Comparison of ENCODE assay signal across 1 cellular context in the genomic region with DNA sequence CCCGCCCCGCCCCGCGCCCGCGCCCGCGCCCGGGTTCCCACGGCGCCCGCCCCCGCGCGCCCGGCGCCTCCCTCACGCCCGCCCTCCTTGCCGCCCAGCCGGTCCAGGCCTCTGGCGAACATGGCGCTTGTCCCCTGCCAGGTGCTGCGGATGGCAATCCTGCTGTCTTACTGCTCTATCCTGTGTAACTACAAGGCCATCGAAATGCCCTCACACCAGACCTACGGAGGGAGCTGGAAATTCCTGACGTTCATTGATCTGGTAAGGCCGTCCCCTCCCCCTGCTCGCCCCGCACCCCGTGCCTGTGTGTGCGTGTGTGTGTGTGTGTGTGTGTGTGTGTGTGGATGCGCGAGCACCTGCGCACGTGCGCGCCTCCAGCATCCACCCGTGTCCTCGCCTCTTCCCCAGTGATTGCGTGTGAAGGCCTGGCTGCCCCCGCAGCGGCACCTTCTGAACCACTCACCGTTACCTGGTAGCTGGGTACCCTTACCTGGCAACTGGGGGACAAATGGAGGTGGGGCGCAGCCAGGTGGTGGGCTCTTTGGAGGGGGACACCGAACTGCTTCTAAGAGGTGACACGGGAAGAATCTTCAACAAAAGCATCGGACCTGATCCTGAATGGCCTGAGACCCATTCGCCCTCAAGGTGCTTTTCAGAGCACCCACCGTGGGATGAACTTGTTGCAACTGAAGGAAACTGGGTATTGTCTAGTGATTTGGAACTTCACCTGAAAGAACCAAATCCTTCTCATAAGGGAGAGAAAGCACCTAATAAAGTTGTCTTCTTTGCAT.
A peak's percentile ranks its signal among the peaks of the same experiment; 100 is the strongest.
TF ChIP-seq lines count a peak whose summit lies in the region.

Gene AIG1 (plus strand): TSS at position 84 of the 791 bp plus-strand sequence. CDS start 37 bp downstream, at position 121.

TF ChIP-seq in HepG2, 621 proteins besides CTCF, POLR2A, EP300 and RAD21 (continued from another document and continues in another):
- TF ChIP-seq ARID4A (CRISPR knock-in tag; IDR thresholded peaks at IDR 0.05; ENCODE audit: borderline replicate concordance), result peak; percentile 70; the same call in 1 of the 2 replicates
- 0 out of 2 replicates have a peak, but pooled peaks have one; percentile 41 for TF ChIP-seq ZNF510 (CRISPR knock-in tag; IDR thresholded peaks at IDR 0.05; ENCODE audit: low read depth)
- no peak for TF ChIP-seq NPAS2 (CRISPR knock-in tag; IDR thresholded peaks at IDR 0.05; ENCODE audit: borderline replicate concordance)
- TF ChIP-seq CEBPB (IDR thresholded peaks at IDR 0.05; ENCODE audit: borderline replicate concordance, low read depth, low read length), result no peak
- TF ChIP-seq ZBTB8A (CRISPR knock-in tag; IDR thresholded peaks at IDR 0.05; ENCODE audit: borderline replicate concordance, low read depth), result peak; percentile 72
- TF ChIP-seq TARDBP (CRISPR knock-in tag; IDR thresholded peaks at IDR 0.05), result peak; percentile 5; the same call in 1 of the 2 replicates
- TF ChIP-seq MTA3 (CRISPR knock-in tag; IDR thresholded peaks at IDR 0.05), result no peak
- TF ChIP-seq AKAP8 (CRISPR knock-in tag; IDR thresholded peaks at IDR 0.05), result no peak
- no peak for TF ChIP-seq ZNF629 (CRISPR knock-in tag; conservative IDR thresholded peaks at IDR 0.05)
- TF ChIP-seq, protein P1, sequence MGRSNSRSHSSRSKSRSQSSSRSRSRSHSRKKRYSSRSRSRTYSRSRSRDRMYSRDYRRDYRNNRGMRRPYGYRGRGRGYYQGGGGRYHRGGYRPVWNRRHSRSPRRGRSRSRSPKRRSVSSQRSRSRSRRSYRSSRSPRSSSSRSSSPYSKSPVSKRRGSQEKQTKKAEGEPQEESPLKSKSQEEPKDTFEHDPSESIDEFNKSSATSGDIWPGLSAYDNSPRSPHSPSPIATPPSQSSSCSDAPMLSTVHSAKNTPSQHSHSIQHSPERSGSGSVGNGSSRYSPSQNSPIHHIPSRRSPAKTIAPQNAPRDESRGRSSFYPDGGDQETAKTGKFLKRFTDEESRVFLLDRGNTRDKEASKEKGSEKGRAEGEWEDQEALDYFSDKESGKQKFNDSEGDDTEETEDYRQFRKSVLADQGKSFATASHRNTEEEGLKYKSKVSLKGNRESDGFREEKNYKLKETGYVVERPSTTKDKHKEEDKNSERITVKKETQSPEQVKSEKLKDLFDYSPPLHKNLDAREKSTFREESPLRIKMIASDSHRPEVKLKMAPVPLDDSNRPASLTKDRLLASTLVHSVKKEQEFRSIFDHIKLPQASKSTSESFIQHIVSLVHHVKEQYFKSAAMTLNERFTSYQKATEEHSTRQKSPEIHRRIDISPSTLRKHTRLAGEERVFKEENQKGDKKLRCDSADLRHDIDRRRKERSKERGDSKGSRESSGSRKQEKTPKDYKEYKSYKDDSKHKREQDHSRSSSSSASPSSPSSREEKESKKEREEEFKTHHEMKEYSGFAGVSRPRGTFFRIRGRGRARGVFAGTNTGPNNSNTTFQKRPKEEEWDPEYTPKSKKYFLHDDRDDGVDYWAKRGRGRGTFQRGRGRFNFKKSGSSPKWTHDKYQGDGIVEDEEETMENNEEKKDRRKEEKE (IDR thresholded peaks at IDR 0.05), result no peak
- no peak for TF ChIP-seq PHF5A (CRISPR knock-in tag; IDR thresholded peaks at IDR 0.05; ENCODE audit: low read depth, unreplicated experiment)
- no peak for TF ChIP-seq ATF2 (CRISPR knock-in tag; IDR thresholded peaks at IDR 0.05)
- TF ChIP-seq HCFC1 (IDR thresholded peaks at IDR 0.05; ENCODE audit: low read depth, low read length), result no peak
- no peak for TF ChIP-seq ZNF180 (CRISPR knock-in tag; IDR thresholded peaks at IDR 0.05; ENCODE audit: borderline replicate concordance, low read depth)
- no peak for TF ChIP-seq ZNF552 (CRISPR knock-in tag; IDR thresholded peaks at IDR 0.05; ENCODE audit: borderline replicate concordance)
- TF ChIP-seq ZNF44 (CRISPR knock-in tag; IDR thresholded peaks at IDR 0.05), result peak; percentile 85; the same call in 1 of the 2 replicates
- peak; percentile 77; the same call in 1 of the 2 replicates for TF ChIP-seq HNRNPL (IDR thresholded peaks at IDR 0.05; ENCODE audit: low read depth, low read length)
- no peak for TF ChIP-seq ZNF296 (CRISPR knock-in tag; conservative IDR thresholded peaks at IDR 0.05)
- TF ChIP-seq, protein P2, sequence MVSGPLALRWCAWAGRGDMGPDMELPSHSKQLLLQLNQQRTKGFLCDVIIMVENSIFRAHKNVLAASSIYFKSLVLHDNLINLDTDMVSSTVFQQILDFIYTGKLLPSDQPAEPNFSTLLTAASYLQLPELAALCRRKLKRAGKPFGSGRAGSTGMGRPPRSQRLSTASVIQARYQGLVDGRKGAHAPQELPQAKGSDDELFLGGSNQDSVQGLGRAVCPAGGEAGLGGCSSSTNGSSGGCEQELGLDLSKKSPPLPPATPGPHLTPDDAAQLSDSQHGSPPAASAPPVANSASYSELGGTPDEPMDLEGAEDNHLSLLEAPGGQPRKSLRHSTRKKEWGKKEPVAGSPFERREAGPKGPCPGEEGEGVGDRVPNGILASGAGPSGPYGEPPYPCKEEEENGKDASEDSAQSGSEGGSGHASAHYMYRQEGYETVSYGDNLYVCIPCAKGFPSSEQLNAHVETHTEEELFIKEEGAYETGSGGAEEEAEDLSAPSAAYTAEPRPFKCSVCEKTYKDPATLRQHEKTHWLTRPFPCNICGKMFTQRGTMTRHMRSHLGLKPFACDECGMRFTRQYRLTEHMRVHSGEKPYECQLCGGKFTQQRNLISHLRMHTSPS (CRISPR knock-in tag; IDR thresholded peaks at IDR 0.05; ENCODE audit: low read depth), result no peak; the same call in 1 of the 2 replicates
- TF ChIP-seq FOXK1 (CRISPR knock-in tag; IDR thresholded peaks at IDR 0.05; ENCODE audit: borderline replicate concordance, low read depth), result peak; percentile 44; the same call in 1 of the 2 replicates
- peak; percentile 21; the same call in 1 of the 2 replicates for TF ChIP-seq ZNF234 (CRISPR knock-in tag; conservative IDR thresholded peaks at IDR 0.05)
- TF ChIP-seq TFE3 (CRISPR knock-in tag; IDR thresholded peaks at IDR 0.05), result no peak
- TF ChIP-seq ZNF737 (CRISPR knock-in tag; IDR thresholded peaks at IDR 0.05; ENCODE audit: borderline replicate concordance), result no peak; the same call in 1 of the 2 replicates
- TF ChIP-seq KLF16 (CRISPR knock-in tag; IDR thresholded peaks at IDR 0.05), result no peak; a peak in 1 of 4 replicates
- peak; percentile 81; the same call in 1 of the 2 replicates for TF ChIP-seq NR1H2 (CRISPR knock-in tag; IDR thresholded peaks at IDR 0.05; ENCODE audit: borderline replicate concordance, low read depth)
- TF ChIP-seq IRF2 (CRISPR knock-in tag; IDR thresholded peaks at IDR 0.05), result peak; percentile 7; the same call in 1 of the 2 replicates
- TF ChIP-seq ZNF543 (CRISPR knock-in tag; IDR thresholded peaks at IDR 0.05), result peak; percentile 65
- TF ChIP-seq MAFK (conservative IDR thresholded peaks at IDR 0.05 in 1 of 2, IDR thresholded peaks at IDR 0.05 in 1 of 2; ENCODE audit: low read length in 2 of 2), result no peak
- peak; percentile 71; the same call in 1 of the 2 replicates for TF ChIP-seq GZF1 (CRISPR knock-in tag; IDR thresholded peaks at IDR 0.05)
- TF ChIP-seq RFX3 (CRISPR knock-in tag; IDR thresholded peaks at IDR 0.05), result no peak
- no peak for TF ChIP-seq HNF4A (CRISPR knock-in tag; IDR thresholded peaks at IDR 0.05)
- no peak for TF ChIP-seq MLLT10 (CRISPR knock-in tag; IDR thresholded peaks at IDR 0.05)
- TF ChIP-seq SRSF1 (optimal IDR thresholded peaks at IDR 0.05; ENCODE audit: low read depth, low read length), result no peak
- no peak for TF ChIP-seq ZSCAN12 (CRISPR knock-in tag; IDR thresholded peaks at IDR 0.05)
- no peak; the same call in 1 of the 2 replicates for TF ChIP-seq POGK (CRISPR knock-in tag; conservative IDR thresholded peaks at IDR 0.05)
- TF ChIP-seq, protein P3, sequence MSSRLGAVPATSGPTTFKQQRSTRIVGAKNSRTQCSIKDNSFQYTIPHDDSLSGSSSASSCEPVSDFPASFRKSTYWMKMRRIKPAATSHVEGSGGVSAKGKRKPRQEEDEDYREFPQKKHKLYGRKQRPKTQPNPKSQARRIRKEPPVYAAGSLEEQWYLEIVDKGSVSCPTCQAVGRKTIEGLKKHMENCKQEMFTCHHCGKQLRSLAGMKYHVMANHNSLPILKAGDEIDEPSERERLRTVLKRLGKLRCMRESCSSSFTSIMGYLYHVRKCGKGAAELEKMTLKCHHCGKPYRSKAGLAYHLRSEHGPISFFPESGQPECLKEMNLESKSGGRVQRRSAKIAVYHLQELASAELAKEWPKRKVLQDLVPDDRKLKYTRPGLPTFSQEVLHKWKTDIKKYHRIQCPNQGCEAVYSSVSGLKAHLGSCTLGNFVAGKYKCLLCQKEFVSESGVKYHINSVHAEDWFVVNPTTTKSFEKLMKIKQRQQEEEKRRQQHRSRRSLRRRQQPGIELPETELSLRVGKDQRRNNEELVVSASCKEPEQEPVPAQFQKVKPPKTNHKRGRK (CRISPR knock-in tag; IDR thresholded peaks at IDR 0.05), result no peak
- TF ChIP-seq ZNF776 (CRISPR knock-in tag; IDR thresholded peaks at IDR 0.05), result peak; percentile 75; the same call in 1 of the 2 replicates
- TF ChIP-seq ZNF263 (CRISPR knock-in tag; IDR thresholded peaks at IDR 0.05), result no peak
